ENCODE assay signal across 8 cellular contexts in the genomic region with DNA sequence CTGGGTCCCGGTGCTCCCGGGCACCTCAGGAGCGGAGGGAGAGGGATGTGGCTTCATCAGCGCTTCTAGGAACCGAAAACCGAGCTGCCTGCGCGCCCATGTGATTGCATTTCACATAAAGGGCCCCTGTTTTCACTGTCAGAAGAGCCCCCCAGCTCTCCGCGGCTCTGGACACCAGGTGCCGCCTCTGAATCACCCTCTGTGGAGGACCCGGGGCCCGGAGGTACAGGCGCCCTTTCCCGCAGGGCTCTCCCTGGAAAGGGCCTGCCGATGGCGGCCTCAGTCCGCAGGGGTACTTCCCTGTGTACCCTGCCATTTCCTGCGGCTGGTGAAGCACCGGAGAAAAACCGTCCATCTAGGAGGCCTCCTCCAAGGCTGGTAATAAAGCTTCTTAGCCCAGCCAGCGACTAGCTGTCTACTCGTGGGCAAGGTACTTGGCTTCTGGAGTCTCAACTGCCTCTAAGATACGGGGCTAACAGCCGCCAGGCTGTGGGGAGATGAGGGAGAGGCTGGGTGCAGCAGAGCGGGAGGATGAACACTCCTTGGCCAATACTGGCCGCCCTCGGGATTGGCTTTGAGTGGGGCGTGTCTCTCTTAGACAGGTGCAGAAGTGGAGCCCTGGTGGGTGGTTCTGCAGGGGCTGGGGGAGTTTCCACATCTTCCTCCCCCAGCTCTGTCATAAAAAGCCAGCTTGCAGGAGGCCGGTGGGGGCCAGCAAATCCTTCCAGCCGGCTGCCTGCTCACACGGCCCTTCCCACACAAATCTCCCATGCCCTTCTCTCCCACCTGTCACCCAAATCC. TPM values are rescaled to one million over a fixed set of nuclear protein-coding genes. Genes with fewer than 3 reads are reported as not detected.
DNase-seq lines count a peak whose midpoint lies in the region; ATAC-seq and TF ChIP-seq lines count a peak whose summit lies in the region.

No MANE protein-coding gene starts in this region.

- H3K79me2 ChIP-seq in neural progenitor cell (ENCODE audit: low read depth) = no peaks in the 10 kb centered on the region

- H3K4me1 Mint-ChIP-seq in T-helper 17 cell (peaks cover 63% of the 10 kb centered on the region), neural progenitor cell (peaks cover 41% of the 10 kb centered on the region)

- H4K20me1 ChIP-seq in neural progenitor cell (ENCODE audit: low read depth) = peaks cover 33% of the 10 kb centered on the region

- DNase-seq in activated gamma-delta T cell treated with Interleukin-2 at 50 U/mL for 16 hours (peak; percentile 20), activated gamma-delta T cell (lab: John Stamatoyannopoulos, UW) (no peak), T-helper 17 cell (peak; percentile 21 to 45 (median 42)), coronary artery (ENCODE audit: low spot score) (no peak), neural progenitor cell (ENCODE audit: low spot score) (peak; percentile 50), NCI-H226 (no peak)

- peaks cover 41% of the 10 kb centered on the region for H3F3A ChIP-seq in neural progenitor cell (ENCODE audit: low read depth)

- H3K27me3 ChIP-seq in neural progenitor cell = peaks cover 65% of the 10 kb centered on the region

- peak; percentile 26 for ATAC-seq in T-helper 17 cell
- no peak for ATAC-seq in GM18861 (IDR thresholded peaks at IDR 0.05; ENCODE audit: unreplicated experiment)
- ATAC-seq in GM21528 (IDR thresholded peaks at IDR 0.05; ENCODE audit: low FRiP score, unreplicated experiment) = no peak

- H3K9me3 ChIP-seq in T-helper 17 cell (ENCODE audit: control insufficient read depth, low read length, poor library complexity, severe bottlenecking) (no peaks in the 10 kb centered on the region), neural progenitor cell (ENCODE audit: low read depth) (no peaks in the 10 kb centered on the region)

- H3K36me3 ChIP-seq in neural progenitor cell = no peaks in the 10 kb centered on the region

- H3K4me3 ChIP-seq in coronary artery = peak overlapping the region; percentile 84
- peak overlapping the region; percentile 83 for H3K4me3 ChIP-seq in neural progenitor cell

- no peak overlapping the region for H3K9ac ChIP-seq in neural progenitor cell

- H3K4me2 ChIP-seq in neural progenitor cell = peak overlapping the region; percentile 98

- TF ChIP-seq CTCF in coronary artery (IDR thresholded peaks at IDR 0.05) (no peak), neural progenitor cell (IDR thresholded peaks at IDR 0.05) (no peak)

- H2AFZ ChIP-seq in neural progenitor cell (replicated peaks) = peak overlapping the region; percentile 89

- H3K9me3 Mint-ChIP-seq in neural progenitor cell = peaks cover 2% of the 10 kb centered on the region

- H3K4me1 ChIP-seq in neural progenitor cell = peaks cover 28% of the 10 kb centered on the region

- H3K27ac Mint-ChIP-seq in T-helper 17 cell = peak overlapping the region; percentile 96
- no peak overlapping the region for H3K27ac Mint-ChIP-seq in neural progenitor cell

- peak overlapping the region; percentile 93 for H3K4me3 Mint-ChIP-seq in T-helper 17 cell
- peak overlapping the region; percentile 80 for H3K4me3 Mint-ChIP-seq in neural progenitor cell

- no peaks in the 10 kb centered on the region for H3K27me3 Mint-ChIP-seq in T-helper 17 cell
- H3K27me3 Mint-ChIP-seq in neural progenitor cell (ENCODE audit: insufficient read depth, low read depth) = peaks cover 16% of the 10 kb centered on the region

- H3K27ac ChIP-seq in coronary artery (no peak overlapping the region), neural progenitor cell (no peak overlapping the region)

- H3K36me3 Mint-ChIP-seq in T-helper 17 cell (ENCODE audit: low read depth) (peaks cover 5% of the 10 kb centered on the region), neural progenitor cell (no peaks in the 10 kb centered on the region)

RNA-seq across cellular contexts. Expression of a gene that starts 1.6 kb away (rescaled TPM):
- total RNA-seq in T-helper 17 cell (10 to 100 TPM; 45.6 to 60.9 TPM), neural progenitor cell (ENCODE audit: low replicate concordance) (0.95 and 1.6 TPM in 2 replicates)

RNA-seq across cellular contexts. Expression of a gene that starts 58.8 kb away (rescaled TPM):
- total RNA-seq in T-helper 17 cell (10 to 100 TPM; 12.2 to 14.6 TPM), neural progenitor cell (ENCODE audit: low replicate concordance) (9.2 and 14.9 TPM in 2 replicates)

Comparison
In these comparisons a context has a peak if more than half of its experiments do, and no peak if none do; other contexts are left out.
1. DNase-seq: peak in activated gamma-delta T cell treated with Interleukin-2 at 50 U/mL for 16 hours (single experiment), T-helper 17 cell (3 of 3) and neural progenitor cell (single experiment); none in activated gamma-delta T cell (single experiment), coronary artery (single experiment) and NCI-H226 (single experiment).
2. RNA of a gene that starts 1.6 kb away (total RNA-seq): 45.6 to 60.9 TPM in T-helper 17 cell; 0.95 to 1.6 TPM in neural progenitor cell; every median in the first group is over 10 times any median in the second.